ENCODE assay signal across 23 cellular contexts in genomic region chr10:28282341-28282740, GRCh38. TPM values are rescaled to one million over a fixed set of nuclear protein-coding genes. Genes with fewer than 3 reads are reported as not detected.
DNase-seq lines count a peak whose midpoint lies in the region; FAIRE-seq and TF ChIP-seq lines count a peak whose summit lies in the region.
"Had no signal": no experiment of that assay in that cellular context is flagged by ENCODE, and none has a peak within 500 bp of the region (broad histone marks: within the 10 kb centered on the region; RNA-seq: fewer than 3 reads in every experiment).

No MANE protein-coding gene starts in this region.

- no peaks in the 10 kb centered on the region for H3K9me3 ChIP-seq in astrocyte (ENCODE audit: insufficient read depth, low read depth, low read length)
- no peaks in the 10 kb centered on the region for H3K9me3 ChIP-seq in neural progenitor cell (ENCODE audit: low read depth)
- H3K9me3 ChIP-seq in ovary = no peaks in the 10 kb centered on the region
- no peaks in the 10 kb centered on the region for H3K9me3 ChIP-seq in Peyer's patch
- H3K9me3 ChIP-seq: BE2C, right atrium auricular region had no signal

- no peak overlapping the region for H2AFZ ChIP-seq in astrocyte (ENCODE audit: low read depth, low read length)
- peak overlapping the region; percentile 12 for H2AFZ ChIP-seq in neural progenitor cell (replicated peaks)

- no peak for TF ChIP-seq CTCF in astrocyte (IDR thresholded peaks at IDR 0.05; ENCODE audit: insufficient read depth, low read depth, low read length)
- TF ChIP-seq CTCF in neural progenitor cell (IDR thresholded peaks at IDR 0.05) = no peak
- no peak for TF ChIP-seq CTCF in type B pancreatic cell (conservative IDR thresholded peaks at IDR 0.05)
- TF ChIP-seq CTCF in ovary (IDR thresholded peaks at IDR 0.05) = no peak
- TF ChIP-seq CTCF in Peyer's patch (IDR thresholded peaks at IDR 0.05) = no peak

- H3K27me3 ChIP-seq in astrocyte (ENCODE audit: insufficient read depth, low read length) (no peaks in the 10 kb centered on the region), neural progenitor cell (no peaks in the 10 kb centered on the region), ovary (no peaks in the 10 kb centered on the region), Peyer's patch (no peaks in the 10 kb centered on the region)
- H3K27me3 ChIP-seq: dorsolateral prefrontal cortex, right atrium auricular region had no signal

- H3K36me3 ChIP-seq in astrocyte (ENCODE audit: insufficient read depth, low read length) = no peaks in the 10 kb centered on the region
- no peaks in the 10 kb centered on the region for H3K36me3 ChIP-seq in neural progenitor cell
- no peaks in the 10 kb centered on the region for H3K36me3 ChIP-seq in ovary
- H3K36me3 ChIP-seq in Peyer's patch = no peaks in the 10 kb centered on the region
- H3K36me3 ChIP-seq: BE2C, right atrium auricular region had no signal

- H3K9ac ChIP-seq in astrocyte (ENCODE audit: low read length) (no peak overlapping the region), neural progenitor cell (no peak overlapping the region)

- DNase-seq in NCI-H1417 (lab: John Stamatoyannopoulos, UW) (peak; percentile 39 to 70 (median 40)), NCI-H1417 treated with DMSO at 0.1 percent for 48 hours (lab: John Stamatoyannopoulos, UW) (no peak), astrocyte (ENCODE audit: low read depth) (no peak), neural progenitor cell (ENCODE audit: low spot score) (peak; percentile 76), type B pancreatic cell (ENCODE audit: extremely low spot score, unreplicated experiment) (no peak), ovary (no peak), GM12892 (ENCODE audit: insufficient read length) (no peak), Peyer's patch (no peak)
- DNase-seq: activated T-cell treated with anti-CD3 and anti-CD28 coated beads, Interleukin-2, amount 50 U/mL, for 72 hours; BE2C; Calu3; dorsolateral prefrontal cortex; EL; foreskin melanocyte; GOT3; Kasumi-1; NCI-H1105; NCI-H226; stimulated activated CD4-positive, alpha-beta T cell treated with anti-CD3 and anti-CD28 coated beads, Interleukin-15, amount 100 ng/mL, for 24 hours had no signal

- H4K20me1 ChIP-seq in astrocyte (ENCODE audit: insufficient read depth, low read length) = no peaks in the 10 kb centered on the region
- no peaks in the 10 kb centered on the region for H4K20me1 ChIP-seq in neural progenitor cell (ENCODE audit: low read depth)

- peak overlapping the region; percentile 79 for H3K27ac Mint-ChIP-seq in astrocyte (ENCODE audit: unreplicated experiment)
- no peak overlapping the region for H3K27ac Mint-ChIP-seq in neural progenitor cell
- H3K27ac Mint-ChIP-seq in type B pancreatic cell = peak overlapping the region; percentile 77
- H3K27ac Mint-ChIP-seq: activated T-cell treated with anti-CD3 and anti-CD28 coated beads, Interleukin-2, amount 50 U/mL, for 72 hours had no signal

- no peak for TF ChIP-seq EP300 in ovary (IDR thresholded peaks at IDR 0.05)

- H3K4me1 ChIP-seq in astrocyte (ENCODE audit: insufficient read depth, low read length) (peaks cover 14% of the 10 kb centered on the region), neural progenitor cell (peaks cover 32% of the 10 kb centered on the region), ovary (ENCODE audit: insufficient read depth) (no peaks in the 10 kb centered on the region), Peyer's patch (no peaks in the 10 kb centered on the region)
- H3K4me1 ChIP-seq: BE2C, right atrium auricular region had no signal

- TF ChIP-seq POLR2A in ovary (IDR thresholded peaks at IDR 0.05) = no peak
- TF ChIP-seq POLR2A in GM12892 (IDR thresholded peaks at IDR 0.05; ENCODE audit: low read depth, low read length) = no peak
- no peak for TF ChIP-seq POLR2A in Peyer's patch (IDR thresholded peaks at IDR 0.05)

- H3F3A ChIP-seq in neural progenitor cell (ENCODE audit: low read depth) = peaks cover 16% of the 10 kb centered on the region

- no peak overlapping the region for H3K27ac ChIP-seq in astrocyte (ENCODE audit: low read depth, low read length)
- H3K27ac ChIP-seq in neural progenitor cell = peak overlapping the region; percentile 75
- H3K27ac ChIP-seq in ovary = no peak overlapping the region
- no peak overlapping the region for H3K27ac ChIP-seq in Peyer's patch
- H3K27ac ChIP-seq: 22Rv1, dorsolateral prefrontal cortex, right atrium auricular region, SK-N-MC had no signal

- no peaks in the 10 kb centered on the region for H3K9me3 Mint-ChIP-seq in astrocyte (ENCODE audit: unreplicated experiment)
- no peaks in the 10 kb centered on the region for H3K9me3 Mint-ChIP-seq in neural progenitor cell
- H3K9me3 Mint-ChIP-seq in type B pancreatic cell = no peaks in the 10 kb centered on the region
- H3K9me3 Mint-ChIP-seq: activated T-cell treated with anti-CD3 and anti-CD28 coated beads, Interleukin-2, amount 50 U/mL, for 72 hours; neural crest cell had no signal

- intact Hi-C loops in ovary (cut with DNase I) = no loop called here

- no peaks in the 10 kb centered on the region for H3K79me2 ChIP-seq in astrocyte (ENCODE audit: insufficient read depth, low read length)
- H3K79me2 ChIP-seq in neural progenitor cell (ENCODE audit: low read depth) = no peaks in the 10 kb centered on the region

- H3K4me3 Mint-ChIP-seq in astrocyte (ENCODE audit: unreplicated experiment) (no peak overlapping the region), neural progenitor cell (no peak overlapping the region), type B pancreatic cell (peak overlapping the region; percentile 46)
- H3K4me3 Mint-ChIP-seq: activated T-cell treated with anti-CD3 and anti-CD28 coated beads, Interleukin-2, amount 50 U/mL, for 72 hours; neural crest cell had no signal

- WGBS in ovary, 3 donors = 77 to 81% (median 78%) methylated on average over 5 of the region's 5 CpGs

- H3K4me2 ChIP-seq in astrocyte (ENCODE audit: low read length) = no peak overlapping the region
- peak overlapping the region; percentile 68 for H3K4me2 ChIP-seq in neural progenitor cell

- H3K27me3 Mint-ChIP-seq in astrocyte (ENCODE audit: low read depth, unreplicated experiment) = no peaks in the 10 kb centered on the region
- peaks cover 2% of the 10 kb centered on the region for H3K27me3 Mint-ChIP-seq in neural progenitor cell (ENCODE audit: insufficient read depth, low read depth)
- H3K27me3 Mint-ChIP-seq in type B pancreatic cell = no peaks in the 10 kb centered on the region

- FAIRE-seq in astrocyte (lab: Jason Lieb, UNC) (no peak), GM12892 (lab: Jason Lieb, UNC) (no peak)

- H3K36me3 Mint-ChIP-seq in astrocyte (ENCODE audit: low read depth, unreplicated experiment) = no peaks in the 10 kb centered on the region
- H3K36me3 Mint-ChIP-seq in neural progenitor cell = no peaks in the 10 kb centered on the region
- H3K36me3 Mint-ChIP-seq in type B pancreatic cell = no peaks in the 10 kb centered on the region

- H3K4me3 ChIP-seq in astrocyte (ENCODE audit: insufficient read depth, low read depth, low read length) = no peak overlapping the region
- no peak overlapping the region for H3K4me3 ChIP-seq in neural progenitor cell
- H3K4me3 ChIP-seq in ovary = no peak overlapping the region
- H3K4me3 ChIP-seq in Peyer's patch = no peak overlapping the region
- H3K4me3 ChIP-seq: dorsolateral prefrontal cortex, right atrium auricular region, SK-N-MC had no signal

- H3K4me1 Mint-ChIP-seq in astrocyte (ENCODE audit: low read depth, unreplicated experiment) (peaks cover 31% of the 10 kb centered on the region), neural progenitor cell (peaks cover 19% of the 10 kb centered on the region), type B pancreatic cell (ENCODE audit: unreplicated experiment) (peaks cover 29% of the 10 kb centered on the region)

RNA-seq across cellular contexts. Expression of gene MPP7, which starts 20.5 kb away (rescaled TPM):
- total RNA-seq in astrocyte (6.9 and 7.1 TPM in 2 replicates), neural progenitor cell (ENCODE audit: low replicate concordance) (6.1 and 8.5 TPM in 2 replicates), type B pancreatic cell (ENCODE audit: low replicate concordance) (11.8 and 27.7 TPM in 2 replicates), ovary (10 to 100 TPM in 3 of 7 donors, 1 to 10 TPM in 4; 2.2 to 13.3 (median 9.3) TPM), Peyer's patch (10 to 100 TPM in 3 of 4 donors, 1 to 10 TPM in 1; 9.9 to 15.4 (median 13.2) TPM)
- 1 to 10 TPM; 2.3 to 7.5 TPM for polyA plus RNA-seq in ovary
- polyA plus RNA-seq in GM12892 (2012; ENCODE audit: missing spikeins) = not detected

Comparison
In these comparisons a context has a peak if more than half of its experiments do, and no peak if none do; other contexts are left out.
1. DNase-seq: peak in NCI-H1417 (3 of 3) and neural progenitor cell (single experiment); none in NCI-H1417 treated with DMSO at 0.1 percent for 48 hours (single experiment), astrocyte (single experiment), type B pancreatic cell (single experiment), ovary (0 of 5), GM12892 (single experiment) and Peyer's patch (0 of 3).